Comparison of ENCODE assay signal across 15 cellular contexts in the genomic region with DNA sequence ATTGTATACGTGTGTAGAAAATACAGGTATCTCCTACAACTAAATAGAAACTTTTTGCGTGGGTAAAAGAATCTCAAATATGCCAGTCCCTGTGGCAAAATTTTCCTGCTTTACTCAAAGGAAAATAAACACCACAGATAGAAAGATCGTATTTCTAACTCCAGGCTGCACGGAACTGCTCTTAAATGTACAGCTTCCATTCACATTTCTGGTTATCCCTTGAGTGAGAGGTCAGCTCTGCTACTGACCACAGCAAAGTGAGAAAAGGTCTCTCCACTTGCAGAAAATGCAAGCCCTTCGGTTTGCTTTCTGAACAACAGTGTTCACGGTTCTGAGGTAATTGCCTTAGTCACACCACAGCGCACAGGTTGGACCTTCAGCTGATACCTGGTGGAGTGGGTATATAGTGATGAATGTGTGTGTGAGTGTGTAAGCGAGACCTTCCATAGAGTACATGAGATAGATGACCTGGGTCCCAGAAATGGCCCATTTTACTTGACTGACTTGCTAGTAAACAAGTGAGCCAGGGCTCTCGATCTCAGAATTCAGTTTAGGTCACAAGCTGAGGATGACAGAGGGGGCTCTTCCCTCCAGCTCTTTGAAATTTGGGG. TPM values are rescaled to one million over a fixed set of nuclear protein-coding genes. Genes with fewer than 3 reads are reported as not detected.
DNase-seq lines count a peak whose midpoint lies in the region; ATAC-seq and TF ChIP-seq lines count a peak whose summit lies in the region.
"Had no signal": no experiment of that assay in that cellular context is flagged by ENCODE, and none has a peak within 500 bp of the region (broad histone marks: within the 10 kb centered on the region; RNA-seq: fewer than 3 reads in every experiment).

No MANE protein-coding gene starts in this region.

- ATAC-seq in WTC11 (no peak), GM18511 (IDR thresholded peaks at IDR 0.05; ENCODE audit: unreplicated experiment) (no peak)
- ATAC-seq: activated naive CD8-positive, alpha-beta T cell treated with anti-CD3 and anti-CD28 coated beads, Interleukin-2, amount 50 U/mL, for 24 hours; naive thymus-derived CD8-positive, alpha-beta T cell had no signal

- H3K27me3 ChIP-seq in cardiac muscle cell: no peaks in the 10 kb centered on the region
- H3K27me3 ChIP-seq in smooth muscle cell (ENCODE audit: low read depth): no peaks in the 10 kb centered on the region
- no peaks in the 10 kb centered on the region for H3K27me3 ChIP-seq in SJCRH30

- WGBS in smooth muscle cell (ENCODE audit: low lambda C conversion rate): 33% methylated on average over 9 of the region's 9 CpGs

- H3K27ac ChIP-seq in cardiac muscle cell (peak overlapping the region; percentile 96), smooth muscle cell (ENCODE audit: low read depth) (peak overlapping the region; percentile 99), SJCRH30 (no peak overlapping the region)
- H3K27ac ChIP-seq: VCaP had no signal

- no peaks in the 10 kb centered on the region for H3K9me3 ChIP-seq in cardiac muscle cell (ENCODE audit: low read depth)
- H3K9me3 ChIP-seq in smooth muscle cell (replicated peaks; ENCODE audit: low read depth): no peaks in the 10 kb centered on the region
- H3K9me3 ChIP-seq in SJCRH30 (replicated peaks): no peaks in the 10 kb centered on the region

- peak overlapping the region; percentile 91 for H3K9ac ChIP-seq in smooth muscle cell (ENCODE audit: low read depth)

- H3F3A ChIP-seq in smooth muscle cell (ENCODE audit: low read depth): peaks cover 28% of the 10 kb centered on the region

- TF ChIP-seq CTCF in cardiac muscle cell (IDR thresholded peaks at IDR 0.05; ENCODE audit: low read depth, low read length) (no peak), WTC11 (IDR thresholded peaks at IDR 0.05) (no peak), smooth muscle cell (IDR thresholded peaks at IDR 0.05; ENCODE audit: borderline replicate concordance, insufficient read depth, poor library complexity, severe bottlenecking) (no peak)

- peaks cover 24% of the 10 kb centered on the region for H3K36me3 ChIP-seq in cardiac muscle cell
- H3K36me3 ChIP-seq in smooth muscle cell (ENCODE audit: low read depth): no peaks in the 10 kb centered on the region
- H3K36me3 ChIP-seq in SJCRH30: no peaks in the 10 kb centered on the region

- no peak overlapping the region for H3K4me3 Mint-ChIP-seq in WTC11
- H3K4me3 Mint-ChIP-seq: activated naive CD8-positive, alpha-beta T cell treated with anti-CD3 and anti-CD28 coated beads, Interleukin-2, amount 50 U/mL, for 24 hours; naive thymus-derived CD8-positive, alpha-beta T cell; type B pancreatic cell had no signal

- 0 out of 2 replicates have a peak overlapping the region, but pooled peaks have one; percentile 2 for H3K27ac Mint-ChIP-seq in WTC11
- H3K27ac Mint-ChIP-seq: activated naive CD8-positive, alpha-beta T cell treated with anti-CD3 and anti-CD28 coated beads, Interleukin-2, amount 50 U/mL, for 24 hours; type B pancreatic cell had no signal

- intact Hi-C loops in cardiac septum (cut with DNase I): no loop called here

- H3K4me1 Mint-ChIP-seq in WTC11: peaks cover 32% of the 10 kb centered on the region

- H4K20me1 ChIP-seq in smooth muscle cell (ENCODE audit: low read depth): no peaks in the 10 kb centered on the region

- no peak overlapping the region for H3K4me3 ChIP-seq in cardiac muscle cell
- H3K4me3 ChIP-seq in smooth muscle cell: peak overlapping the region; percentile 53
- no peak overlapping the region for H3K4me3 ChIP-seq in SJCRH30

- no peak overlapping the region for H2AFZ ChIP-seq in smooth muscle cell (ENCODE audit: low read depth)

- H3K4me2 ChIP-seq in smooth muscle cell: peak overlapping the region; percentile 85

- no peaks in the 10 kb centered on the region for H3K27me3 Mint-ChIP-seq in WTC11 (ENCODE audit: low read depth)

- H3K4me1 ChIP-seq in cardiac muscle cell (ENCODE audit: low read depth) (peaks cover 54% of the 10 kb centered on the region), smooth muscle cell (ENCODE audit: low read depth) (peaks cover 43% of the 10 kb centered on the region), SJCRH30 (peaks cover 35% of the 10 kb centered on the region)

- CTCF ChIA-PET in WTC11 (lab: Charles Lee): interaction anchor here (1.0 to 1.9 kb wide), 2 partner anchors 47 to 187 kb away, joined by 3 to 9 read pairs; no protein-coding TSS in a partner anchor

- peaks cover 28% of the 10 kb centered on the region for H3K79me2 ChIP-seq in smooth muscle cell (ENCODE audit: low read depth)

- H3K36me3 Mint-ChIP-seq in WTC11: peaks cover 5% of the 10 kb centered on the region
- H3K36me3 Mint-ChIP-seq: naive thymus-derived CD8-positive, alpha-beta T cell; type B pancreatic cell had no signal

- no peak for DNase-seq in cardiac muscle cell (ENCODE audit: low read depth in 1 of 2, low spot score in 1 of 2)
- no peak for DNase-seq in cardiac septum (ENCODE audit: low spot score)
- DNase-seq in WTC11 (ENCODE audit: low spot score): no peak
- peak; percentile 57 for DNase-seq in kidney glomerular epithelial cell (lab: John Stamatoyannopoulos, UW)
- DNase-seq in smooth muscle cell (lab: John Stamatoyannopoulos, UW; ENCODE audit: unreplicated experiment): no peak
- DNase-seq in effector CD8-positive, alpha-beta T cell (lab: John Stamatoyannopoulos, UW): no peak
- DNase-seq in SJCRH30: no peak
- DNase-seq: activated naive CD8-positive, alpha-beta T cell treated with anti-CD3 and anti-CD28 coated beads, Interleukin-2, amount 50 U/mL, for 24 hours; AML-193; cortex of kidney; Kasumi-1; naive thymus-derived CD8-positive, alpha-beta T cell had no signal

- POLR2A ChIA-PET in WTC11 (lab: Charles Lee): no interaction called here

- H3K9me3 Mint-ChIP-seq in WTC11: peaks cover 13% of the 10 kb centered on the region
- H3K9me3 Mint-ChIP-seq: activated naive CD8-positive, alpha-beta T cell treated with anti-CD3 and anti-CD28 coated beads, Interleukin-2, amount 50 U/mL, for 24 hours; naive thymus-derived CD8-positive, alpha-beta T cell; type B pancreatic cell had no signal

TF ChIP-seq in WTC11, 78 proteins besides CTCF, POLR2A, EP300 and RAD21 (continues in another document):
- TF ChIP-seq FOXK1 (CRISPR knock-in tag; IDR thresholded peaks at IDR 0.05) (no peak), SMAD4 (CRISPR knock-in tag; IDR thresholded peaks at IDR 0.05) (no peak), ZBTB21 (CRISPR knock-in tag; IDR thresholded peaks at IDR 0.05; ENCODE audit: borderline replicate concordance) (no peak), ZNF219 (CRISPR knock-in tag; IDR thresholded peaks at IDR 0.05; ENCODE audit: borderline replicate concordance) (no peak), NFE2L1 (CRISPR knock-in tag; IDR thresholded peaks at IDR 0.05) (no peak), ESRRA (CRISPR knock-in tag; IDR thresholded peaks at IDR 0.05; ENCODE audit: borderline replicate concordance) (no peak), JUN (CRISPR knock-in tag; IDR thresholded peaks at IDR 0.05) (no peak), OVOL2 (CRISPR knock-in tag; IDR thresholded peaks at IDR 0.05; ENCODE audit: borderline replicate concordance) (no peak)
- TF ChIP-seq, protein P1, sequence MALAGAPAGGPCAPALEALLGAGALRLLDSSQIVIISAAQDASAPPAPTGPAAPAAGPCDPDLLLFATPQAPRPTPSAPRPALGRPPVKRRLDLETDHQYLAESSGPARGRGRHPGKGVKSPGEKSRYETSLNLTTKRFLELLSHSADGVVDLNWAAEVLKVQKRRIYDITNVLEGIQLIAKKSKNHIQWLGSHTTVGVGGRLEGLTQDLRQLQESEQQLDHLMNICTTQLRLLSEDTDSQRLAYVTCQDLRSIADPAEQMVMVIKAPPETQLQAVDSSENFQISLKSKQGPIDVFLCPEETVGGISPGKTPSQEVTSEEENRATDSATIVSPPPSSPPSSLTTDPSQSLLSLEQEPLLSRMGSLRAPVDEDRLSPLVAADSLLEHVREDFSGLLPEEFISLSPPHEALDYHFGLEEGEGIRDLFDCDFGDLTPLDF (CRISPR knock-in tag; IDR thresholded peaks at IDR 0.05): no peak
- TF ChIP-seq, protein P2, sequence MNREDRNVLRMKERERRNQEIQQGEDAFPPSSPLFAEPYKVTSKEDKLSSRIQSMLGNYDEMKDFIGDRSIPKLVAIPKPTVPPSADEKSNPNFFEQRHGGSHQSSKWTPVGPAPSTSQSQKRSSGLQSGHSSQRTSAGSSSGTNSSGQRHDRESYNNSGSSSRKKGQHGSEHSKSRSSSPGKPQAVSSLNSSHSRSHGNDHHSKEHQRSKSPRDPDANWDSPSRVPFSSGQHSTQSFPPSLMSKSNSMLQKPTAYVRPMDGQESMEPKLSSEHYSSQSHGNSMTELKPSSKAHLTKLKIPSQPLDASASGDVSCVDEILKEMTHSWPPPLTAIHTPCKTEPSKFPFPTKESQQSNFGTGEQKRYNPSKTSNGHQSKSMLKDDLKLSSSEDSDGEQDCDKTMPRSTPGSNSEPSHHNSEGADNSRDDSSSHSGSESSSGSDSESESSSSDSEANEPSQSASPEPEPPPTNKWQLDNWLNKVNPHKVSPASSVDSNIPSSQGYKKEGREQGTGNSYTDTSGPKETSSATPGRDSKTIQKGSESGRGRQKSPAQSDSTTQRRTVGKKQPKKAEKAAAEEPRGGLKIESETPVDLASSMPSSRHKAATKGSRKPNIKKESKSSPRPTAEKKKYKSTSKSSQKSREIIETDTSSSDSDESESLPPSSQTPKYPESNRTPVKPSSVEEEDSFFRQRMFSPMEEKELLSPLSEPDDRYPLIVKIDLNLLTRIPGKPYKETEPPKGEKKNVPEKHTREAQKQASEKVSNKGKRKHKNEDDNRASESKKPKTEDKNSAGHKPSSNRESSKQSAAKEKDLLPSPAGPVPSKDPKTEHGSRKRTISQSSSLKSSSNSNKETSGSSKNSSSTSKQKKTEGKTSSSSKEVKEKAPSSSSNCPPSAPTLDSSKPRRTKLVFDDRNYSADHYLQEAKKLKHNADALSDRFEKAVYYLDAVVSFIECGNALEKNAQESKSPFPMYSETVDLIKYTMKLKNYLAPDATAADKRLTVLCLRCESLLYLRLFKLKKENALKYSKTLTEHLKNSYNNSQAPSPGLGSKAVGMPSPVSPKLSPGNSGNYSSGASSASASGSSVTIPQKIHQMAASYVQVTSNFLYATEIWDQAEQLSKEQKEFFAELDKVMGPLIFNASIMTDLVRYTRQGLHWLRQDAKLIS (CRISPR knock-in tag; IDR thresholded peaks at IDR 0.05; ENCODE audit: borderline replicate concordance): no peak
- TF ChIP-seq, protein P3, sequence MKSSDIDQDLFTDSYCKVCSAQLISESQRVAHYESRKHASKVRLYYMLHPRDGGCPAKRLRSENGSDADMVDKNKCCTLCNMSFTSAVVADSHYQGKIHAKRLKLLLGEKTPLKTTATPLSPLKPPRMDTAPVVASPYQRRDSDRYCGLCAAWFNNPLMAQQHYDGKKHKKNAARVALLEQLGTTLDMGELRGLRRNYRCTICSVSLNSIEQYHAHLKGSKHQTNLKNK (CRISPR knock-in tag; IDR thresholded peaks at IDR 0.05): no peak

RNA-seq across cellular contexts. Expression of a gene that starts 52.1 kb away (rescaled TPM):
- total RNA-seq in cardiac muscle cell: 225 and 367 TPM in 2 replicates
- 110 and 152 TPM in 2 replicates for polyA plus RNA-seq in cardiac muscle cell
- 116 TPM for total RNA-seq in cardiac septum
- 0.07 to 0.18 TPM (median 0.07 TPM) in 3 replicates for total RNA-seq in WTC11 (2021)
- total RNA-seq in smooth muscle cell: 39.0 and 42.1 TPM in 2 replicates
- 9.3 and 13.2 TPM in 2 replicates for polyA plus RNA-seq in smooth muscle cell
- 1.2 and 1.4 TPM in 2 replicates for total RNA-seq in SJCRH30 (2014; rRNA removed; shearing (Covaris generic))
- polyA plus RNA-seq: naive thymus-derived CD8-positive, alpha-beta T cell had no signal

Comparison
In these comparisons a context has a peak if more than half of its experiments do, and no peak if none do; other contexts are left out.
1. RNA of a gene that starts 52.1 kb away (total RNA-seq): 225 to 367 TPM in cardiac muscle cell, 116 TPM in cardiac septum (single experiment) and 39.0 to 42.1 TPM in smooth muscle cell; 1.2 to 1.4 TPM in SJCRH30 and 0.07 to 0.18 TPM in WTC11; every median in the first group is over 10 times any median in the second.